In the genomic region with DNA sequence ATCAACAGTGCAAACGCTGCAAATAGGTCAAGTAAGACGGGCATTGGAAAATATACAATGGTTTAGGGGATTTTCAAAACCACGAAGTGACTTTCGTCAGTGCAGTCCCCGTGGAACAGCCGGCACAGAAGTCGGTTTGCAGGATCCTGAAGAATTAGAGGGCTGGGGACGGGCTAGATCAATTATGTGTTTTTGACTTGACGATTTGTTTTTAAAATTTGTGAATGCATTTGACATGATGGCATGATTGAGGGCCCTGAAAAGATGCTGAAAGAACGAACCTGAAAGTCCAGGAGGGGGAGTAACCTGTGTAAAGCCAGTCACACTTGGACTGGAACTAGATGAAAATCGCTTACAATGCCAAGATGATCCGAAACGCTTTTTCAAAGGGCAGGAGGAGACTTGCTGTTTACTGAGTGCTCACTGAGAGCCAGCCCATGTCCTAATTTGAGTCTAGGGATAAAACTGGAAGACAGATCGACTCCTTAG, we compare ENCODE assay signal across 2 cellular contexts.
TF ChIP-seq lines count a peak whose summit lies in the region.

No MANE protein-coding gene starts in this region.

TF ChIP-seq in GM23338, 12 proteins besides CTCF, POLR2A, EP300 and RAD21 (continued from another document):
- TF ChIP-seq CREB1 (CRISPR knock-in tag; IDR thresholded peaks at IDR 0.05; ENCODE audit: low read depth) (no peak), EZH2 (IDR thresholded peaks at IDR 0.05; ENCODE audit: low read depth, unreplicated experiment) (no peak), NANOG (IDR thresholded peaks at IDR 0.05; ENCODE audit: borderline replicate concordance) (no peak), ZNF331 (CRISPR knock-in tag; IDR thresholded peaks at IDR 0.05; ENCODE audit: low read depth) (no peak), JUNB (IDR thresholded peaks at IDR 0.05; ENCODE audit: unreplicated experiment) (no peak), EZH2phosphoT487 (IDR thresholded peaks at IDR 0.05; ENCODE audit: unreplicated experiment) (no peak)
- TF ChIP-seq, protein P1, sequence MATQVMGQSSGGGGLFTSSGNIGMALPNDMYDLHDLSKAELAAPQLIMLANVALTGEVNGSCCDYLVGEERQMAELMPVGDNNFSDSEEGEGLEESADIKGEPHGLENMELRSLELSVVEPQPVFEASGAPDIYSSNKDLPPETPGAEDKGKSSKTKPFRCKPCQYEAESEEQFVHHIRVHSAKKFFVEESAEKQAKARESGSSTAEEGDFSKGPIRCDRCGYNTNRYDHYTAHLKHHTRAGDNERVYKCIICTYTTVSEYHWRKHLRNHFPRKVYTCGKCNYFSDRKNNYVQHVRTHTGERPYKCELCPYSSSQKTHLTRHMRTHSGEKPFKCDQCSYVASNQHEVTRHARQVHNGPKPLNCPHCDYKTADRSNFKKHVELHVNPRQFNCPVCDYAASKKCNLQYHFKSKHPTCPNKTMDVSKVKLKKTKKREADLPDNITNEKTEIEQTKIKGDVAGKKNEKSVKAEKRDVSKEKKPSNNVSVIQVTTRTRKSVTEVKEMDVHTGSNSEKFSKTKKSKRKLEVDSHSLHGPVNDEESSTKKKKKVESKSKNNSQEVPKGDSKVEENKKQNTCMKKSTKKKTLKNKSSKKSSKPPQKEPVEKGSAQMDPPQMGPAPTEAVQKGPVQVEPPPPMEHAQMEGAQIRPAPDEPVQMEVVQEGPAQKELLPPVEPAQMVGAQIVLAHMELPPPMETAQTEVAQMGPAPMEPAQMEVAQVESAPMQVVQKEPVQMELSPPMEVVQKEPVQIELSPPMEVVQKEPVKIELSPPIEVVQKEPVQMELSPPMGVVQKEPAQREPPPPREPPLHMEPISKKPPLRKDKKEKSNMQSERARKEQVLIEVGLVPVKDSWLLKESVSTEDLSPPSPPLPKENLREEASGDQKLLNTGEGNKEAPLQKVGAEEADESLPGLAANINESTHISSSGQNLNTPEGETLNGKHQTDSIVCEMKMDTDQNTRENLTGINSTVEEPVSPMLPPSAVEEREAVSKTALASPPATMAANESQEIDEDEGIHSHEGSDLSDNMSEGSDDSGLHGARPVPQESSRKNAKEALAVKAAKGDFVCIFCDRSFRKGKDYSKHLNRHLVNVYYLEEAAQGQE (IDR thresholded peaks at IDR 0.05; ENCODE audit: unreplicated experiment): no peak
- TF ChIP-seq, protein P2, sequence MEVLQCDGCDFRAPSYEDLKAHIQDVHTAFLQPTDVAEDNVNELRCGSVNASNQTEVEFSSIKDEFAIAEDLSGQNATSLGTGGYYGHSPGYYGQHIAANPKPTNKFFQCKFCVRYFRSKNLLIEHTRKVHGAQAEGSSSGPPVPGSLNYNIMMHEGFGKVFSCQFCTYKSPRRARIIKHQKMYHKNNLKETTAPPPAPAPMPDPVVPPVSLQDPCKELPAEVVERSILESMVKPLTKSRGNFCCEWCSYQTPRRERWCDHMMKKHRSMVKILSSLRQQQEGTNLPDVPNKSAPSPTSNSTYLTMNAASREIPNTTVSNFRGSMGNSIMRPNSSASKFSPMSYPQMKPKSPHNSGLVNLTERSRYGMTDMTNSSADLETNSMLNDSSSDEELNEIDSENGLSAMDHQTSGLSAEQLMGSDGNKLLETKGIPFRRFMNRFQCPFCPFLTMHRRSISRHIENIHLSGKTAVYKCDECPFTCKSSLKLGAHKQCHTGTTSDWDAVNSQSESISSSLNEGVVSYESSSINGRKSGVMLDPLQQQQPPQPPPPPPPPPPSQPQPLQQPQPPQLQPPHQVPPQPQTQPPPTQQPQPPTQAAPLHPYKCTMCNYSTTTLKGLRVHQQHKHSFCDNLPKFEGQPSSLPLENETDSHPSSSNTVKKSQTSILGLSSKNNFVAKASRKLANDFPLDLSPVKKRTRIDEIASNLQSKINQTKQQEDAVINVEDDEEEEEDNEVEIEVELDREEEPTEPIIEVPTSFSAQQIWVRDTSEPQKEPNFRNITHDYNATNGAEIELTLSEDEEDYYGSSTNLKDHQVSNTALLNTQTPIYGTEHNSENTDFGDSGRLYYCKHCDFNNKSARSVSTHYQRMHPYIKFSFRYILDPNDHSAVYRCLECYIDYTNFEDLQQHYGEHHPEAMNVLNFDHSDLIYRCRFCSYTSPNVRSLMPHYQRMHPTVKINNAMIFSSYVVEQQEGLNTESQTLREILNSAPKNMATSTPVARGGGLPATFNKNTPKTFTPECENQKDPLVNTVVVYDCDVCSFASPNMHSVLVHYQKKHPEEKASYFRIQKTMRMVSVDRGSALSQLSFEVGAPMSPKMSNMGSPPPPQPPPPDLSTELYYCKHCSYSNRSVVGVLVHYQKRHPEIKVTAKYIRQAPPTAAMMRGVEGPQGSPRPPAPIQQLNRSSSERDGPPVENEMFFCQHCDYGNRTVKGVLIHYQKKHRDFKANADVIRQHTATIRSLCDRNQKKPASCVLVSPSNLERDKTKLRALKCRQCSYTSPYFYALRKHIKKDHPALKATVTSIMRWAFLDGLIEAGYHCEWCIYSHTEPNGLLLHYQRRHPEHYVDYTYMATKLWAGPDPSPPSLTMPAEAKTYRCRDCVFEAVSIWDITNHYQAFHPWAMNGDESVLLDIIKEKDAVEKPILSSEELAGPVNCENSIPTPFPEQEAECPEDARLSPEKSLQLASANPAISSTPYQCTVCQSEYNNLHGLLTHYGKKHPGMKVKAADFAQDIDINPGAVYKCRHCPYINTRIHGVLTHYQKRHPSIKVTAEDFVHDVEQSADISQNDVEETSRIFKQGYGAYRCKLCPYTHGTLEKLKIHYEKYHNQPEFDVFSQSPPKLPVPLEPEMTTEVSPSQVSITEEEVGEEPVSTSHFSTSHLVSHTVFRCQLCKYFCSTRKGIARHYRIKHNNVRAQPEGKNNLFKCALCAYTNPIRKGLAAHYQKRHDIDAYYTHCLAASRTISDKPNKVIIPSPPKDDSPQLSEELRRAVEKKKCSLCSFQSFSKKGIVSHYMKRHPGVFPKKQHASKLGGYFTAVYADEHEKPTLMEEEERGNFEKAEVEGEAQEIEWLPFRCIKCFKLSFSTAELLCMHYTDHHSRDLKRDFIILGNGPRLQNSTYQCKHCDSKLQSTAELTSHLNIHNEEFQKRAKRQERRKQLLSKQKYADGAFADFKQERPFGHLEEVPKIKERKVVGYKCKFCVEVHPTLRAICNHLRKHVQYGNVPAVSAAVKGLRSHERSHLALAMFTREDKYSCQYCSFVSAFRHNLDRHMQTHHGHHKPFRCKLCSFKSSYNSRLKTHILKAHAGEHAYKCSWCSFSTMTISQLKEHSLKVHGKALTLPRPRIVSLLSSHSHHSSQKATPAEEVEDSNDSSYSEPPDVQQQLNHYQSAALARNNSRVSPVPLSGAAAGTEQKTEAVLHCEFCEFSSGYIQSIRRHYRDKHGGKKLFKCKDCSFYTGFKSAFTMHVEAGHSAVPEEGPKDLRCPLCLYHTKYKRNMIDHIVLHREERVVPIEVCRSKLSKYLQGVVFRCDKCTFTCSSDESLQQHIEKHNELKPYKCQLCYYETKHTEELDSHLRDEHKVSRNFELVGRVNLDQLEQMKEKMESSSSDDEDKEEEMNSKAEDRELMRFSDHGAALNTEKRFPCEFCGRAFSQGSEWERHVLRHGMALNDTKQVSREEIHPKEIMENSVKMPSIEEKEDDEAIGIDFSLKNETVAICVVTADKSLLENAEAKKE (CRISPR knock-in tag; IDR thresholded peaks at IDR 0.05): no peak

TF ChIP-seq in neural cell, 6 proteins besides CTCF, POLR2A, EP300 and RAD21 (continued from another document):
- TF ChIP-seq, protein P1 (IDR thresholded peaks at IDR 0.05; ENCODE audit: borderline replicate concordance): no peak
- TF ChIP-seq TAF1 (IDR thresholded peaks at IDR 0.05; ENCODE audit: low read depth) (no peak), SMC3 (conservative IDR thresholded peaks at IDR 0.05; ENCODE audit: poor library complexity) (no peak)
TF ChIP-seq in neural cell: peak in this region for 0.
